Comparison of ENCODE assay signal across 22 cellular contexts in genomic region chr4:32340591-32340990, GRCh38.
"Had no signal": no experiment of that assay in that cellular context is flagged by ENCODE, and none has a peak within 500 bp of the region (broad histone marks: within the 10 kb centered on the region; RNA-seq: fewer than 3 reads in every experiment).

No MANE protein-coding gene starts in this region.

- H3K27me3 ChIP-seq: hepatocyte, spleen had no signal

- H3K27me3 Mint-ChIP-seq: activated CD4-positive, alpha-beta T cell treated with anti-CD3 and anti-CD28 coated beads for 36 hours; dendritic cell treated with granulocyte-macrophage colony-stimulating factor and Interleukin-4, amounts not matched to agents 40 ng/mL and 50 ng/mL, for 4 days; naive thymus-derived CD4-positive, alpha-beta T cell; progenitor cell of endocrine pancreas had no signal

- H3K4me1 ChIP-seq: left ventricle myocardium inferior, spleen had no signal

- H2AFZ ChIP-seq: hepatocyte had no signal

- H3K4me2 ChIP-seq: hepatocyte had no signal

- H3K36me3 Mint-ChIP-seq: immature natural killer cell; naive thymus-derived CD4-positive, alpha-beta T cell had no signal

- ATAC-seq: activated CD4-positive, alpha-beta T cell treated with anti-CD3 and anti-CD28 coated beads for 36 hours; activated T-cell treated with anti-CD3 and anti-CD28 coated beads, Interleukin-2, amount 50 U/mL, for 4 hours; naive thymus-derived CD4-positive, alpha-beta T cell had no signal

- H3K4me1 Mint-ChIP-seq: activated CD4-positive, alpha-beta T cell treated with anti-CD3 and anti-CD28 coated beads for 36 hours; immature natural killer cell; naive thymus-derived CD4-positive, alpha-beta T cell; neural crest cell had no signal

- H3K36me3 ChIP-seq: left ventricle myocardium inferior, spleen had no signal

- H3K4me3 Mint-ChIP-seq: activated CD4-positive, alpha-beta T cell treated with anti-CD3 and anti-CD28 coated beads for 36 hours; activated T-cell treated with anti-CD3 and anti-CD28 coated beads, Interleukin-2, amount 50 U/mL, for 4 hours; dendritic cell treated with granulocyte-macrophage colony-stimulating factor and Interleukin-4, amounts not matched to agents 40 ng/mL and 50 ng/mL, for 4 days; immature natural killer cell; naive thymus-derived CD4-positive, alpha-beta T cell; neural crest cell had no signal

- H3K79me2 ChIP-seq: hepatocyte had no signal

- H3K27ac ChIP-seq: hepatocyte, left ventricle myocardium inferior, spleen had no signal

- DNase-seq: activated CD4-positive, alpha-beta T cell treated with anti-CD3 and anti-CD28 coated beads for 36 hours; activated CD4-positive, alpha-beta T cell treated with anti-CD3 and anti-CD28 coated beads, Interleukin-2, amount 50 U/mL, for 48 hours; activated CD8-positive, alpha-beta memory T cell treated with anti-CD3 and anti-CD28 coated beads, Interleukin-2, amount 50 U/mL, for 48 hours; activated naive CD4-positive, alpha-beta T cell treated with Interleukin-2 at 50 U/mL for 16 hours; activated T-cell treated with anti-CD3 and anti-CD28 coated beads, Interleukin-2, amount 50 U/mL, for 4 hours; cerebellar nuclear complex; effector CD4-positive, alpha-beta T cell; glutamatergic neuron; immature natural killer cell; kidney glomerular epithelial cell; left ventricle myocardium inferior; naive thymus-derived CD4-positive, alpha-beta T cell; retina; spleen; stimulated activated CD4-positive, alpha-beta T cell treated with anti-CD3 and anti-CD28 coated beads, Interleukin-4, amount 100 ng/mL, for 1 hour; stimulated activated naive CD4-positive, alpha-beta T cell treated with Interleukin-2 at 50 U/mL for 16 hours; T-helper 9 cell had no signal

- H3K9me3 Mint-ChIP-seq: dendritic cell treated with granulocyte-macrophage colony-stimulating factor and Interleukin-4, amounts not matched to agents 40 ng/mL and 50 ng/mL, for 4 days; neural crest cell had no signal

- H3K4me3 ChIP-seq: hepatocyte, left ventricle myocardium inferior, spleen had no signal

- H3K27ac Mint-ChIP-seq: activated CD4-positive, alpha-beta T cell treated with anti-CD3 and anti-CD28 coated beads for 36 hours; dendritic cell treated with granulocyte-macrophage colony-stimulating factor and Interleukin-4, amounts not matched to agents 40 ng/mL and 50 ng/mL, for 4 days; immature natural killer cell; naive thymus-derived CD4-positive, alpha-beta T cell; progenitor cell of endocrine pancreas had no signal

- FAIRE-seq: frontal cortex had no signal

- H3K9me3 ChIP-seq: left ventricle myocardium inferior had no signal
